ENCODE assay signal across 2 cellular contexts in the genomic region with DNA sequence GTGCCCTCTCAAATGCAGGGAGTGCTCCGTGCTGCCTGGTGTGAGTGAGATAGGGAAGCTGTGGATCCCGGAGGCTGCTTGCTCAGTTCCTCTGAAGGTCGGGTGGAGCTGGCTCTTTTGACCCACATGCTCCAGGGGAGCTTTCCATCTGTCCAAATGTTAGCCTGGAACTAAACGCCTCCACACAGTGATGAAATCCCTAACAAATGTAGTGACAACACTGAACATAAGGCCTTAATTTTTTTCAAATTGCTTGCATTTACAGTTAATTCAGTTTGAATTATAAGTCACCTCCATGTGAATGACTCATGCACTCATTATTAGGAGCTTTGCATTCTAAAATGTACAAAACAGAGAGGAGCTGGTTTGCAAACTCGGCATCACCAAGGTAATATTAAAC.
TF ChIP-seq lines count a peak whose summit lies in the region.

No MANE protein-coding gene starts in this region.

TF ChIP-seq in GM23338, 12 proteins besides CTCF, POLR2A, EP300 and RAD21 (continues in another document):
- TF ChIP-seq, protein P1, sequence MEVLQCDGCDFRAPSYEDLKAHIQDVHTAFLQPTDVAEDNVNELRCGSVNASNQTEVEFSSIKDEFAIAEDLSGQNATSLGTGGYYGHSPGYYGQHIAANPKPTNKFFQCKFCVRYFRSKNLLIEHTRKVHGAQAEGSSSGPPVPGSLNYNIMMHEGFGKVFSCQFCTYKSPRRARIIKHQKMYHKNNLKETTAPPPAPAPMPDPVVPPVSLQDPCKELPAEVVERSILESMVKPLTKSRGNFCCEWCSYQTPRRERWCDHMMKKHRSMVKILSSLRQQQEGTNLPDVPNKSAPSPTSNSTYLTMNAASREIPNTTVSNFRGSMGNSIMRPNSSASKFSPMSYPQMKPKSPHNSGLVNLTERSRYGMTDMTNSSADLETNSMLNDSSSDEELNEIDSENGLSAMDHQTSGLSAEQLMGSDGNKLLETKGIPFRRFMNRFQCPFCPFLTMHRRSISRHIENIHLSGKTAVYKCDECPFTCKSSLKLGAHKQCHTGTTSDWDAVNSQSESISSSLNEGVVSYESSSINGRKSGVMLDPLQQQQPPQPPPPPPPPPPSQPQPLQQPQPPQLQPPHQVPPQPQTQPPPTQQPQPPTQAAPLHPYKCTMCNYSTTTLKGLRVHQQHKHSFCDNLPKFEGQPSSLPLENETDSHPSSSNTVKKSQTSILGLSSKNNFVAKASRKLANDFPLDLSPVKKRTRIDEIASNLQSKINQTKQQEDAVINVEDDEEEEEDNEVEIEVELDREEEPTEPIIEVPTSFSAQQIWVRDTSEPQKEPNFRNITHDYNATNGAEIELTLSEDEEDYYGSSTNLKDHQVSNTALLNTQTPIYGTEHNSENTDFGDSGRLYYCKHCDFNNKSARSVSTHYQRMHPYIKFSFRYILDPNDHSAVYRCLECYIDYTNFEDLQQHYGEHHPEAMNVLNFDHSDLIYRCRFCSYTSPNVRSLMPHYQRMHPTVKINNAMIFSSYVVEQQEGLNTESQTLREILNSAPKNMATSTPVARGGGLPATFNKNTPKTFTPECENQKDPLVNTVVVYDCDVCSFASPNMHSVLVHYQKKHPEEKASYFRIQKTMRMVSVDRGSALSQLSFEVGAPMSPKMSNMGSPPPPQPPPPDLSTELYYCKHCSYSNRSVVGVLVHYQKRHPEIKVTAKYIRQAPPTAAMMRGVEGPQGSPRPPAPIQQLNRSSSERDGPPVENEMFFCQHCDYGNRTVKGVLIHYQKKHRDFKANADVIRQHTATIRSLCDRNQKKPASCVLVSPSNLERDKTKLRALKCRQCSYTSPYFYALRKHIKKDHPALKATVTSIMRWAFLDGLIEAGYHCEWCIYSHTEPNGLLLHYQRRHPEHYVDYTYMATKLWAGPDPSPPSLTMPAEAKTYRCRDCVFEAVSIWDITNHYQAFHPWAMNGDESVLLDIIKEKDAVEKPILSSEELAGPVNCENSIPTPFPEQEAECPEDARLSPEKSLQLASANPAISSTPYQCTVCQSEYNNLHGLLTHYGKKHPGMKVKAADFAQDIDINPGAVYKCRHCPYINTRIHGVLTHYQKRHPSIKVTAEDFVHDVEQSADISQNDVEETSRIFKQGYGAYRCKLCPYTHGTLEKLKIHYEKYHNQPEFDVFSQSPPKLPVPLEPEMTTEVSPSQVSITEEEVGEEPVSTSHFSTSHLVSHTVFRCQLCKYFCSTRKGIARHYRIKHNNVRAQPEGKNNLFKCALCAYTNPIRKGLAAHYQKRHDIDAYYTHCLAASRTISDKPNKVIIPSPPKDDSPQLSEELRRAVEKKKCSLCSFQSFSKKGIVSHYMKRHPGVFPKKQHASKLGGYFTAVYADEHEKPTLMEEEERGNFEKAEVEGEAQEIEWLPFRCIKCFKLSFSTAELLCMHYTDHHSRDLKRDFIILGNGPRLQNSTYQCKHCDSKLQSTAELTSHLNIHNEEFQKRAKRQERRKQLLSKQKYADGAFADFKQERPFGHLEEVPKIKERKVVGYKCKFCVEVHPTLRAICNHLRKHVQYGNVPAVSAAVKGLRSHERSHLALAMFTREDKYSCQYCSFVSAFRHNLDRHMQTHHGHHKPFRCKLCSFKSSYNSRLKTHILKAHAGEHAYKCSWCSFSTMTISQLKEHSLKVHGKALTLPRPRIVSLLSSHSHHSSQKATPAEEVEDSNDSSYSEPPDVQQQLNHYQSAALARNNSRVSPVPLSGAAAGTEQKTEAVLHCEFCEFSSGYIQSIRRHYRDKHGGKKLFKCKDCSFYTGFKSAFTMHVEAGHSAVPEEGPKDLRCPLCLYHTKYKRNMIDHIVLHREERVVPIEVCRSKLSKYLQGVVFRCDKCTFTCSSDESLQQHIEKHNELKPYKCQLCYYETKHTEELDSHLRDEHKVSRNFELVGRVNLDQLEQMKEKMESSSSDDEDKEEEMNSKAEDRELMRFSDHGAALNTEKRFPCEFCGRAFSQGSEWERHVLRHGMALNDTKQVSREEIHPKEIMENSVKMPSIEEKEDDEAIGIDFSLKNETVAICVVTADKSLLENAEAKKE (CRISPR knock-in tag; IDR thresholded peaks at IDR 0.05): no peak
- TF ChIP-seq EZH2 (IDR thresholded peaks at IDR 0.05; ENCODE audit: low read depth, unreplicated experiment): no peak
- TF ChIP-seq JUNB (IDR thresholded peaks at IDR 0.05; ENCODE audit: unreplicated experiment): no peak
- TF ChIP-seq ZNF331 (CRISPR knock-in tag; IDR thresholded peaks at IDR 0.05; ENCODE audit: low read depth): no peak
- TF ChIP-seq, protein P2, sequence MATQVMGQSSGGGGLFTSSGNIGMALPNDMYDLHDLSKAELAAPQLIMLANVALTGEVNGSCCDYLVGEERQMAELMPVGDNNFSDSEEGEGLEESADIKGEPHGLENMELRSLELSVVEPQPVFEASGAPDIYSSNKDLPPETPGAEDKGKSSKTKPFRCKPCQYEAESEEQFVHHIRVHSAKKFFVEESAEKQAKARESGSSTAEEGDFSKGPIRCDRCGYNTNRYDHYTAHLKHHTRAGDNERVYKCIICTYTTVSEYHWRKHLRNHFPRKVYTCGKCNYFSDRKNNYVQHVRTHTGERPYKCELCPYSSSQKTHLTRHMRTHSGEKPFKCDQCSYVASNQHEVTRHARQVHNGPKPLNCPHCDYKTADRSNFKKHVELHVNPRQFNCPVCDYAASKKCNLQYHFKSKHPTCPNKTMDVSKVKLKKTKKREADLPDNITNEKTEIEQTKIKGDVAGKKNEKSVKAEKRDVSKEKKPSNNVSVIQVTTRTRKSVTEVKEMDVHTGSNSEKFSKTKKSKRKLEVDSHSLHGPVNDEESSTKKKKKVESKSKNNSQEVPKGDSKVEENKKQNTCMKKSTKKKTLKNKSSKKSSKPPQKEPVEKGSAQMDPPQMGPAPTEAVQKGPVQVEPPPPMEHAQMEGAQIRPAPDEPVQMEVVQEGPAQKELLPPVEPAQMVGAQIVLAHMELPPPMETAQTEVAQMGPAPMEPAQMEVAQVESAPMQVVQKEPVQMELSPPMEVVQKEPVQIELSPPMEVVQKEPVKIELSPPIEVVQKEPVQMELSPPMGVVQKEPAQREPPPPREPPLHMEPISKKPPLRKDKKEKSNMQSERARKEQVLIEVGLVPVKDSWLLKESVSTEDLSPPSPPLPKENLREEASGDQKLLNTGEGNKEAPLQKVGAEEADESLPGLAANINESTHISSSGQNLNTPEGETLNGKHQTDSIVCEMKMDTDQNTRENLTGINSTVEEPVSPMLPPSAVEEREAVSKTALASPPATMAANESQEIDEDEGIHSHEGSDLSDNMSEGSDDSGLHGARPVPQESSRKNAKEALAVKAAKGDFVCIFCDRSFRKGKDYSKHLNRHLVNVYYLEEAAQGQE (IDR thresholded peaks at IDR 0.05; ENCODE audit: unreplicated experiment): no peak
- no peak for TF ChIP-seq EZH2phosphoT487 (IDR thresholded peaks at IDR 0.05; ENCODE audit: unreplicated experiment)
- no peak for TF ChIP-seq NANOG (IDR thresholded peaks at IDR 0.05; ENCODE audit: borderline replicate concordance)
- TF ChIP-seq ZNF114 (CRISPR knock-in tag; IDR thresholded peaks at IDR 0.05): no peak
- TF ChIP-seq CREB1 (CRISPR knock-in tag; IDR thresholded peaks at IDR 0.05; ENCODE audit: low read depth): no peak
- TF ChIP-seq STAT1 (IDR thresholded peaks at IDR 0.05; ENCODE audit: unreplicated experiment): no peak
- TF ChIP-seq POLR2AphosphoS5 (IDR thresholded peaks at IDR 0.05; ENCODE audit: low read depth): no peak

TF ChIP-seq in SK-N-SH, 30 proteins besides CTCF, POLR2A, EP300 and RAD21 (continues in another document):
- TF ChIP-seq NRF1 (IDR thresholded peaks at IDR 0.05; ENCODE audit: low read depth, low read length): no peak
- no peak; the same call in 1 of the 2 replicates for TF ChIP-seq POLR2AphosphoS5 (IDR thresholded peaks at IDR 0.05; ENCODE audit: low read depth, low read length)
- no peak for TF ChIP-seq RXRA (IDR thresholded peaks at IDR 0.05; ENCODE audit: borderline replicate concordance, low read depth)
- peak; percentile 12; the same call in 1 of the 2 replicates for TF ChIP-seq NFIC (IDR thresholded peaks at IDR 0.05; ENCODE audit: borderline replicate concordance)
- TF ChIP-seq GABPA (IDR thresholded peaks at IDR 0.05; ENCODE audit: low read depth): no peak
- no peak for TF ChIP-seq SIN3A (IDR thresholded peaks at IDR 0.05; ENCODE audit: borderline replicate concordance, low read depth, low read length)
- TF ChIP-seq TEAD4 (IDR thresholded peaks at IDR 0.05; ENCODE audit: borderline replicate concordance, insufficient read depth): no peak
- TF ChIP-seq, protein P2 (IDR thresholded peaks at IDR 0.05; ENCODE audit: low read depth, low read length): no peak
- peak; percentile 33; the same call in 1 of the 2 replicates for TF ChIP-seq TCF12 (IDR thresholded peaks at IDR 0.05)
- no peak for TF ChIP-seq TAF1 (IDR thresholded peaks at IDR 0.05; ENCODE audit: borderline replicate concordance, low read depth, low read length)
- TF ChIP-seq CHD2 (IDR thresholded peaks at IDR 0.05; ENCODE audit: low read length, partially characterized antibody): no peak
- TF ChIP-seq, protein P3, sequence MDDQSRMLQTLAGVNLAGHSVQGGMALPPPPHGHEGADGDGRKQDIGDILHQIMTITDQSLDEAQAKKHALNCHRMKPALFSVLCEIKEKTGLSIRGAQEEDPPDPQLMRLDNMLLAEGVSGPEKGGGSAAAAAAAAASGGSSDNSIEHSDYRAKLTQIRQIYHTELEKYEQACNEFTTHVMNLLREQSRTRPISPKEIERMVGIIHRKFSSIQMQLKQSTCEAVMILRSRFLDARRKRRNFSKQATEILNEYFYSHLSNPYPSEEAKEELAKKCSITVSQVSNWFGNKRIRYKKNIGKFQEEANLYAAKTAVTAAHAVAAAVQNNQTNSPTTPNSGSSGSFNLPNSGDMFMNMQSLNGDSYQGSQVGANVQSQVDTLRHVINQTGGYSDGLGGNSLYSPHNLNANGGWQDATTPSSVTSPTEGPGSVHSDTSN (IDR thresholded peaks at IDR 0.05): peak; percentile 46
- TF ChIP-seq, protein P4, sequence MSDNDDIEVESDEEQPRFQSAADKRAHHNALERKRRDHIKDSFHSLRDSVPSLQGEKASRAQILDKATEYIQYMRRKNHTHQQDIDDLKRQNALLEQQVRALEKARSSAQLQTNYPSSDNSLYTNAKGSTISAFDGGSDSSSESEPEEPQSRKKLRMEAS (IDR thresholded peaks at IDR 0.05; ENCODE audit: low read depth): no peak
- TF ChIP-seq, protein P5, sequence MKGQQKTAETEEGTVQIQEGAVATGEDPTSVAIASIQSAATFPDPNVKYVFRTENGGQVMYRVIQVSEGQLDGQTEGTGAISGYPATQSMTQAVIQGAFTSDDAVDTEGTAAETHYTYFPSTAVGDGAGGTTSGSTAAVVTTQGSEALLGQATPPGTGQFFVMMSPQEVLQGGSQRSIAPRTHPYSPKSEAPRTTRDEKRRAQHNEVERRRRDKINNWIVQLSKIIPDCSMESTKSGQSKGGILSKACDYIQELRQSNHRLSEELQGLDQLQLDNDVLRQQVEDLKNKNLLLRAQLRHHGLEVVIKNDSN (IDR thresholded peaks at IDR 0.05; ENCODE audit: borderline replicate concordance, low read depth): no peak
- TF ChIP-seq FOXJ3 (CRISPR knock-in tag; IDR thresholded peaks at IDR 0.05): no peak
- TF ChIP-seq MEF2A (IDR thresholded peaks at IDR 0.05; ENCODE audit: borderline replicate concordance, low read depth): no peak
- peak; percentile 20; the same call in 1 of the 2 replicates for TF ChIP-seq FOSL2 (IDR thresholded peaks at IDR 0.05; ENCODE audit: borderline replicate concordance, low read depth)
- TF ChIP-seq RFX5 (IDR thresholded peaks at IDR 0.05; ENCODE audit: low read length): no peak
- TF ChIP-seq GATA2 (CRISPR knock-in tag; IDR thresholded peaks at IDR 0.05): no peak
- TF ChIP-seq, protein P6, sequence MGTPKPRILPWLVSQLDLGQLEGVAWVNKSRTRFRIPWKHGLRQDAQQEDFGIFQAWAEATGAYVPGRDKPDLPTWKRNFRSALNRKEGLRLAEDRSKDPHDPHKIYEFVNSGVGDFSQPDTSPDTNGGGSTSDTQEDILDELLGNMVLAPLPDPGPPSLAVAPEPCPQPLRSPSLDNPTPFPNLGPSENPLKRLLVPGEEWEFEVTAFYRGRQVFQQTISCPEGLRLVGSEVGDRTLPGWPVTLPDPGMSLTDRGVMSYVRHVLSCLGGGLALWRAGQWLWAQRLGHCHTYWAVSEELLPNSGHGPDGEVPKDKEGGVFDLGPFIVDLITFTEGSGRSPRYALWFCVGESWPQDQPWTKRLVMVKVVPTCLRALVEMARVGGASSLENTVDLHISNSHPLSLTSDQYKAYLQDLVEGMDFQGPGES (IDR thresholded peaks at IDR 0.05; ENCODE audit: low read depth, low read length): no peak
- TF ChIP-seq, protein P7, sequence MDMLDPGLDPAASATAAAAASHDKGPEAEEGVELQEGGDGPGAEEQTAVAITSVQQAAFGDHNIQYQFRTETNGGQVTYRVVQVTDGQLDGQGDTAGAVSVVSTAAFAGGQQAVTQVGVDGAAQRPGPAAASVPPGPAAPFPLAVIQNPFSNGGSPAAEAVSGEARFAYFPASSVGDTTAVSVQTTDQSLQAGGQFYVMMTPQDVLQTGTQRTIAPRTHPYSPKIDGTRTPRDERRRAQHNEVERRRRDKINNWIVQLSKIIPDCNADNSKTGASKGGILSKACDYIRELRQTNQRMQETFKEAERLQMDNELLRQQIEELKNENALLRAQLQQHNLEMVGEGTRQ (IDR thresholded peaks at IDR 0.05; ENCODE audit: borderline replicate concordance, low read depth, low read length): no peak
- TF ChIP-seq, protein P8, sequence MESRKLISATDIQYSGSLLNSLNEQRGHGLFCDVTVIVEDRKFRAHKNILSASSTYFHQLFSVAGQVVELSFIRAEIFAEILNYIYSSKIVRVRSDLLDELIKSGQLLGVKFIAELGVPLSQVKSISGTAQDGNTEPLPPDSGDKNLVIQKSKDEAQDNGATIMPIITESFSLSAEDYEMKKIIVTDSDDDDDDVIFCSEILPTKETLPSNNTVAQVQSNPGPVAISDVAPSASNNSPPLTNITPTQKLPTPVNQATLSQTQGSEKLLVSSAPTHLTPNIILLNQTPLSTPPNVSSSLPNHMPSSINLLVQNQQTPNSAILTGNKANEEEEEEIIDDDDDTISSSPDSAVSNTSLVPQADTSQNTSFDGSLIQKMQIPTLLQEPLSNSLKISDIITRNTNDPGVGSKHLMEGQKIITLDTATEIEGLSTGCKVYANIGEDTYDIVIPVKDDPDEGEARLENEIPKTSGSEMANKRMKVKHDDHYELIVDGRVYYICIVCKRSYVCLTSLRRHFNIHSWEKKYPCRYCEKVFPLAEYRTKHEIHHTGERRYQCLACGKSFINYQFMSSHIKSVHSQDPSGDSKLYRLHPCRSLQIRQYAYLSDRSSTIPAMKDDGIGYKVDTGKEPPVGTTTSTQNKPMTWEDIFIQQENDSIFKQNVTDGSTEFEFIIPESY (IDR thresholded peaks at IDR 0.05; ENCODE audit: borderline replicate concordance, low read depth): no peak
- TF ChIP-seq YY1 (IDR thresholded peaks at IDR 0.05; ENCODE audit: low read depth): no peak
